Comparison of ENCODE assay signal across 15 cellular contexts in the genomic region with DNA sequence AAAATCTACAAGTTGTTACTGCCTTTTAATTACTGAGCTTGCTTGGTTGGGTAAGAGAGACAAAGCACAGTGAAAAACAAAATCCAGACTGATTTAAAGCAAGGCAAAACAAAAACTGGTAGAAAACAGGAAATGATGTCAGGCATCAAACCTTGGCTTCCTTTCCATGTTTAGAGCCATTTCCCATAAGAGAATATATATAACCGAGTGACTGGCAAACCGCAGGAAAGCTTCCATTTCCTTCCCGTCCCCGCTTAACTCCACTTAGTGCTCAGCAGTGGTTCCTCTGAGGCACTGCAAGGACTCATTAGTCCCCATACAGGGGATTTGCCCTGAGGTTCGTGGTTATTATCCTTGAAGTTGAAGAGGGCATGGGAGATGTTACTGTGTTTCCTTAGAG.
DNase-seq lines count a peak whose midpoint lies in the region; ATAC-seq and TF ChIP-seq lines count a peak whose summit lies in the region.
"Had no signal": no experiment of that assay in that cellular context is flagged by ENCODE, and none has a peak within 500 bp of the region (broad histone marks: within the 10 kb centered on the region; RNA-seq: fewer than 3 reads in every experiment).

No MANE protein-coding gene starts in this region.

- H3K9me3 ChIP-seq in Loucy (ENCODE audit: insufficient read depth, low read depth, low read length): peaks cover 7% of the 10 kb centered on the region; the same call in 1 of the 2 replicates

- POLR2A ChIA-PET in RWPE1 (lab: Yijun Ruan, JAX; ENCODE audit: low non-redundant PET): no interaction called here

- H3K27me3 Mint-ChIP-seq in activated CD4-positive, alpha-beta T cell treated with anti-CD3 and anti-CD28 coated beads, Interleukin-2, amount 10 ng/mL, durations not matched to agents 24 days and 14 days: peaks cover 3% of the 10 kb centered on the region

- no peaks in the 10 kb centered on the region for H3F3A ChIP-seq in Loucy (ENCODE audit: low read depth)

- no peak overlapping the region for H3K9ac ChIP-seq in Loucy (ENCODE audit: low read depth, low read length, poor library complexity, severe bottlenecking)

- H3K4me3 ChIP-seq in Loucy (ENCODE audit: low read length, poor library complexity, severe bottlenecking): no peak overlapping the region

- peaks cover 9% of the 10 kb centered on the region for H3K36me3 Mint-ChIP-seq in activated CD4-positive, alpha-beta T cell treated with anti-CD3 and anti-CD28 coated beads, Interleukin-2, amount 10 ng/mL, durations not matched to agents 24 days and 14 days (ENCODE audit: low read depth)

- intact Hi-C loops in activated CD4-positive, alpha-beta T cell treated with anti-CD3 and anti-CD28 coated beads, Interleukin-2, amount 10 ng/mL, durations not matched to agents 24 days and 14 days (cut with micrococcal nuclease): loop anchor here (10.0 kb wide), 1 partner anchor 102 kb away; no protein-coding TSS in a partner anchor

- no peak for ATAC-seq in GM21528 (IDR thresholded peaks at IDR 0.05; ENCODE audit: low FRiP score, unreplicated experiment)

- DNase-seq in activated CD4-positive, alpha-beta T cell treated with anti-CD3 and anti-CD28 coated beads, Interleukin-2, amount 10 ng/mL, durations not matched to agents 24 days and 14 days: peak; percentile 71
- no peak for DNase-seq in activated CD4-positive, alpha-beta T cell treated with anti-CD3 and anti-CD28 coated beads, Interleukin-2, amount 50 U/mL, for 1 hour
- DNase-seq in dermis microvascular lymphatic vessel endothelial cell (ENCODE audit: low read depth in 2 of 2) (peak; percentile 36 to 55), pons (ENCODE audit: low spot score) (peak; percentile 24), RWPE1 (ENCODE audit: low spot score) (no peak)
- no peak for DNase-seq in activated CD8-positive, alpha-beta memory T cell treated with anti-CD3 and anti-CD28 coated beads for 24 hours
- DNase-seq: activated T-cell treated with anti-CD3 and anti-CD28 coated beads for 4 hours; effector CD8-positive, alpha-beta T cell; left cardiac atrium; NCI-H2029 treated with DMSO at 0.1 percent for 48 hours; nucleus accumbens; stimulated activated CD4-positive, alpha-beta T cell treated with anti-CD3 and anti-CD28 coated beads, Interleukin-15, amount 100 ng/mL, for 24 hours; T1000 had no signal

- H3K36me3 ChIP-seq in Loucy (ENCODE audit: insufficient read depth, low read length): no peaks in the 10 kb centered on the region

- peaks cover 33% of the 10 kb centered on the region for H3K9me3 Mint-ChIP-seq in activated CD4-positive, alpha-beta T cell treated with anti-CD3 and anti-CD28 coated beads, Interleukin-2, amount 10 ng/mL, durations not matched to agents 24 days and 14 days

- H3K4me3 Mint-ChIP-seq in activated CD4-positive, alpha-beta T cell treated with anti-CD3 and anti-CD28 coated beads, Interleukin-2, amount 10 ng/mL, durations not matched to agents 24 days and 14 days: peak overlapping the region; percentile 62

- H3K4me1 Mint-ChIP-seq in activated CD4-positive, alpha-beta T cell treated with anti-CD3 and anti-CD28 coated beads, Interleukin-2, amount 10 ng/mL, durations not matched to agents 24 days and 14 days: peaks cover 14% of the 10 kb centered on the region

- H3K4me2 ChIP-seq in Loucy (ENCODE audit: low read depth, low read length, poor library complexity, severe bottlenecking): no peak overlapping the region

- peak overlapping the region; percentile 66 for H3K27ac Mint-ChIP-seq in activated CD4-positive, alpha-beta T cell treated with anti-CD3 and anti-CD28 coated beads, Interleukin-2, amount 10 ng/mL, durations not matched to agents 24 days and 14 days

- peak overlapping the region; percentile 51 for H2AFZ ChIP-seq in Loucy (ENCODE audit: low read length)

- no peaks in the 10 kb centered on the region for H4K20me1 ChIP-seq in Loucy (ENCODE audit: insufficient read depth, low read length, poor library complexity, severe bottlenecking)

- H3K27ac ChIP-seq in RWPE1: no peak overlapping the region

- H3K27me3 ChIP-seq in Loucy (ENCODE audit: insufficient read depth, low read length, poor library complexity, severe bottlenecking): no peaks in the 10 kb centered on the region

- TF ChIP-seq CTCF in Loucy (conservative IDR thresholded peaks at IDR 0.05; ENCODE audit: low read length) (no peak), RWPE1 (conservative IDR thresholded peaks at IDR 0.05; ENCODE audit: low read depth) (no peak)

- CTCF ChIA-PET in RWPE1 (lab: Yijun Ruan, JAX): no interaction called here

- H3K4me1 ChIP-seq in Loucy (ENCODE audit: insufficient read depth, low read length, poor library complexity, severe bottlenecking): peaks cover 11% of the 10 kb centered on the region

- no peaks in the 10 kb centered on the region for H3K79me2 ChIP-seq in Loucy (ENCODE audit: insufficient read depth, low read length)

- H3K9me2 ChIP-seq in Loucy (replicated peaks; ENCODE audit: low read depth, low read length): no peaks in the 10 kb centered on the region

Comparison
In these comparisons a context has a peak if more than half of its experiments do, and no peak if none do; other contexts are left out.
1. DNase-seq: peak in activated CD4-positive, alpha-beta T cell treated with anti-CD3 and anti-CD28 coated beads, Interleukin-2, amount 10 ng/mL, durations not matched to agents 24 days and 14 days (single experiment), dermis microvascular lymphatic vessel endothelial cell (2 of 2) and pons (single experiment); none in activated CD4-positive, alpha-beta T cell treated with anti-CD3 and anti-CD28 coated beads, Interleukin-2, amount 50 U/mL, for 1 hour (single experiment), RWPE1 (single experiment) and activated CD8-positive, alpha-beta memory T cell treated with anti-CD3 and anti-CD28 coated beads for 24 hours (single experiment).